Comparison of ENCODE assay signal across 8 cellular contexts in the genomic region with DNA sequence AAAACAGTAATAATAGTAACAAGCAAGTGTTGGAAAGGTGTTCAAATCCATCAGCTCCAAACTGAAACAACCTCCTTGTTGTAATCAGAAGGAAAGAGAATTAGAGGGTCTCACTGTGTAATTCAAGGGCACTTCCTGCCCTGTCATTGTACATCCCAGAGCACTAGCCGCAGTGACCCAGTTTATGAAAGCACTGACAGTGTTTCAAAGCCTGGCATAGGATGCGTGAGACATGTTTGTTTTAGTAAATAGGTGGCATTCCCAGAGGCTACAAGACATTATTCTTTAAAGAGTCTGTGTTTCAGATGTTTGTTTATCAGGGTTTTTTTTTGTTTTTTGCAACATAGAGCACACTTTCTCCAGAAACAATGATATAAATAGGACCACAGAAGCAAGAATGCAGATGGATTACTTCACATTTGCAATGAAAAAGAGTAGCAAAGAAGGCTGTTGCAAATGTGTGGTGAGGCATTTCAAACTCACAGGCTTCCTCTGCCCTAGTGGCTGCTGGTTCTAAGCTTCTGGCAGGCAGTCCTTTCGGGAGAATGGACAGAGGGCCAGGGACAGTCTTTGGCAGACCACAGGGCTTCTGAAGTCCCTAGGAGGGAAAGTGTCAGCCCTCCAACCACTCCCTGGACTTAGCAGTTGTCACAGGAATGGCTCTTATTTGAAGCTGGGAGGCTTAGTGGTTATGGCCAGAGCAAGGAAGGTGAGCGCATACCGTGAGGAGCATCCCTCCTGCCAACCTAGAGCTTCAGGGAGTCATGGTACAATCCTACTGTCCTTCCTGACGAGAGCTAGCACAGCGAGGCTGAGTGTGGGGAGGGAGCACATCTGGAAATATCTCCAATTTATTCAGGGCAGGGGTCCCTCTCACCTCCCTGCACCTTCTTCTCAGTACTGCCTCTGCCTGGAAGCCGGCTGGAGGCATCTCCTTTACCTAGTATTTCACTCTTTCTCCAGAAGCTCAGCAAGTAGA. TPM values are rescaled to one million over a fixed set of nuclear protein-coding genes. Genes with fewer than 3 reads are reported as not detected.
A peak's percentile ranks its signal among the peaks of the same experiment; 100 is the strongest.
DNase-seq lines count a peak whose midpoint lies in the region; ATAC-seq, FAIRE-seq and TF ChIP-seq lines count a peak whose summit lies in the region.

No MANE protein-coding gene starts in this region.

- TF ChIP-seq CTCF in WI38 (IDR thresholded peaks at IDR 0.05; ENCODE audit: low read depth, low read length): no peak

- H3K4me1 Mint-ChIP-seq in naive thymus-derived CD8-positive, alpha-beta T cell: peaks cover 4 to 19% (median 18%) of the 10 kb centered on the region in 4 donors

- H3K9me3 Mint-ChIP-seq in naive thymus-derived CD8-positive, alpha-beta T cell: peaks cover 0 to 4% (median 0%) of the 10 kb centered on the region in 9 donors

- no peak for TF ChIP-seq POLR2A in H54 (IDR thresholded peaks at IDR 0.05; ENCODE audit: low read depth, low read length)

- H3K4me3 ChIP-seq in WI38 (ENCODE audit: low read depth, low read length): peak overlapping the region; percentile 21

- peaks cover 3 to 12% (median 4%) of the 10 kb centered on the region in 5 donors for H3K27me3 Mint-ChIP-seq in naive thymus-derived CD8-positive, alpha-beta T cell

- ATAC-seq in naive thymus-derived CD8-positive, alpha-beta T cell: peak in 1 of 2 donors; percentile 17
- no peak for ATAC-seq in GM19351 (IDR thresholded peaks at IDR 0.05; ENCODE audit: unreplicated experiment)

- H3K36me3 Mint-ChIP-seq in naive thymus-derived CD8-positive, alpha-beta T cell: peaks cover 0 to 2% (median 0%) of the 10 kb centered on the region in 3 donors

- peak; percentile 19 for DNase-seq in GM03348 (ENCODE audit: low spot score)
- no peak for DNase-seq in H54 (ENCODE audit: insufficient read length, low spot score)
- no peak for DNase-seq in naive thymus-derived CD8-positive, alpha-beta T cell
- no peak for DNase-seq in HTR-8/SVneo (ENCODE audit: insufficient read length, low spot score)
- DNase-seq in DMS53 (lab: John Stamatoyannopoulos, UW): no peak
- no peak for DNase-seq in activated CD8-positive, alpha-beta memory T cell treated with anti-CD3 and anti-CD28 coated beads, Interleukin-2, amount 50 U/mL, for 48 hours

- FAIRE-seq in H54 (lab: Jason Lieb, UNC): peak; percentile 43
- no peak for FAIRE-seq in HTR-8/SVneo (lab: Jason Lieb, UNC)

- H3K4me3 Mint-ChIP-seq in naive thymus-derived CD8-positive, alpha-beta T cell: peak overlapping the region in 9 of 10 donors; percentile 26 to 88 (median 70)

- POLR2A ChIA-PET in naive thymus-derived CD8-positive, alpha-beta T cell (lab: Charles Lee): no interaction called here

- H3K27ac Mint-ChIP-seq in naive thymus-derived CD8-positive, alpha-beta T cell: peak overlapping the region in 9 of 10 donors; percentile 16 to 95 (median 76)

RNA-seq across cellular contexts. Expression of a gene that starts 31.4 kb away (rescaled TPM):
- total RNA-seq in naive thymus-derived CD8-positive, alpha-beta T cell: 10 to 100 TPM; 57.3 to 62.0 TPM
- polyA plus RNA-seq in naive thymus-derived CD8-positive, alpha-beta T cell: 10 to 100 TPM in 1 of 3 donors, 1 to 10 TPM in 2; 4.2 to 20.9 (median 7.0) TPM
